13 cellular contexts compared by ENCODE assay signal in genomic region chr22:50210378-50211139, GRCh38. TPM values are rescaled to one million over a fixed set of nuclear protein-coding genes. Genes with fewer than 3 reads are reported as not detected.
DNase-seq lines count a peak whose midpoint lies in the region; ATAC-seq, FAIRE-seq and TF ChIP-seq lines count a peak whose summit lies in the region.
"Had no signal": no experiment of that assay in that cellular context is flagged by ENCODE, and none has a peak within 500 bp of the region (broad histone marks: within the 10 kb centered on the region; RNA-seq: fewer than 3 reads in every experiment).

No MANE protein-coding gene starts in this region.

- H2BK5ac ChIP-seq in neuronal stem cell (ENCODE audit: low read length), result peak overlapping the region; percentile 63

- in situ Hi-C loops in GM12878 (cut with MboI), result loop anchor here (5.0 kb wide), 1 partner anchor 63 kb away; no protein-coding TSS in a partner anchor

- H3K27me3 ChIP-seq in GM12878 (replicated peaks in 1 of 2; ENCODE audit: control insufficient read depth in 2 of 2, insufficient read depth in 2 of 2, low read length in 1 of 2) (no peaks in the 10 kb centered on the region), neuronal stem cell (ENCODE audit: control insufficient read depth in 3 of 3, insufficient read depth in 3 of 3, low read depth in 1 of 3, low read length in 3 of 3) (no peaks in the 10 kb centered on the region)

- intact Hi-C loops in Right ventricle myocardium inferior (cut with DNase I) (loop anchor here (2.0 kb wide), 1 partner anchor 62 kb away; no protein-coding TSS in a partner anchor), left cardiac atrium (cut with DNase I) (loop anchor here (2.0 to 5.0 kb wide), 2 partner anchors 62 to 63 kb away; no protein-coding TSS in a partner anchor), GM12878 (cut with micrococcal nuclease; ENCODE audit: unreplicated experiment) (no loop called here)

- TF ChIP-seq EP300 in GM12878 (IDR thresholded peaks at IDR 0.05; ENCODE audit: borderline replicate concordance in 1 of 2, control insufficient read depth in 1 of 2, low read depth in 2 of 2, low read length in 2 of 2), result no peak

- TF ChIP-seq CTCF in GM12878 (IDR thresholded peaks at IDR 0.05 in 2 of 3, conservative IDR thresholded peaks at IDR 0.05 in 1 of 3; ENCODE audit: control insufficient read depth in 2 of 3, extremely low read depth in 1 of 3, insufficient read depth in 1 of 3, low read depth in 3 of 3, low read length in 3 of 3), result no peak

- H3K9ac ChIP-seq in GM12878 (ENCODE audit: control insufficient read depth, insufficient read depth, low read length) (no peak overlapping the region), neuronal stem cell (ENCODE audit: low read depth, low read length, poor library complexity) (no peak overlapping the region)

- no peak overlapping the region for H2AK5ac ChIP-seq in neuronal stem cell (ENCODE audit: low read depth, low read length)

- SMC1A ChIA-PET in GM12878 (lab: Charles Lee; ENCODE audit: uncharacterized antibody, unreplicated experiment), result no interaction called here

- RAD21 ChIA-PET in GM12878 (lab: Charles Lee; ENCODE audit: unreplicated experiment), result no interaction called here

- H3K4me3 ChIP-seq in GM12878 (no peak overlapping the region), neuronal stem cell (ENCODE audit: low read length in 2 of 2) (no peak overlapping the region)
- H3K4me3 ChIP-seq: GM23338 had no signal

- no TSS peak for BruUV-seq in GM12878 (replicated peaks; lab: Mats Ljungman, UMichigan)

- no peaks in the 10 kb centered on the region for H3K4me1 ChIP-seq in GM12878 (ENCODE audit: control insufficient read depth, insufficient read depth, low read length)
- peaks cover 0 to 8% of the 10 kb centered on the region in 2 donors for H3K4me1 ChIP-seq in neuronal stem cell (ENCODE audit: control insufficient read depth in 2 of 2, insufficient read depth in 1 of 2, low read depth in 1 of 2, low read length in 2 of 2)

- DNase-seq in Right ventricle myocardium inferior (ENCODE audit: missing footprints) (peak; percentile 35), left cardiac atrium (no peak), GM12878 (ENCODE audit: low read depth, low spot score) (no peak), neuronal stem cell (ENCODE audit: low spot score) (no peak), LoVo (ENCODE audit: low spot score) (no peak), EL (no peak)
- DNase-seq: COR-L47, NCI-H187 treated with DMSO at 0.1 percent for 48 hours had no signal

- no peaks in the 10 kb centered on the region; the same call in 1 of the 2 replicates for H4K20me1 ChIP-seq in GM12878 (ENCODE audit: control insufficient read depth, insufficient read depth)

- no peak overlapping the region for H4K8ac ChIP-seq in neuronal stem cell (ENCODE audit: low read depth, low read length)

- 84% methylated on average over 32 of the region's 32 CpGs for WGBS in GM12878 (ENCODE audit: insufficient coverage, insufficient replicate concordance, low lambda C conversion rate, missing lambda C conversion rate)
- no CpG with 5 or more reads among the region's 32 CpGs for WGBS in neuronal stem cell (ENCODE audit: extremely low coverage in 2 of 2, insufficient read length in 2 of 2, insufficient replicate concordance in 1 of 2), 2 donors

- H2AFZ ChIP-seq in GM12878 (ENCODE audit: control insufficient read depth, low read depth, low read length), result no peak overlapping the region
- no peak overlapping the region for H2AFZ ChIP-seq in neuronal stem cell (ENCODE audit: low read length)
- H2AFZ ChIP-seq: GM23338 had no signal

- H3K18ac ChIP-seq in neuronal stem cell (ENCODE audit: low read length), result no peak overlapping the region

- H3K27ac ChIP-seq in GM12878 (ENCODE audit: control insufficient read depth, insufficient read depth), result no peak overlapping the region
- H3K27ac ChIP-seq in neuronal stem cell (replicated peaks; ENCODE audit: low read length), result no peak overlapping the region
- H3K27ac ChIP-seq: C4-2B had no signal

- H4K91ac ChIP-seq in neuronal stem cell (ENCODE audit: low read depth, low read length, poor library complexity), result no peak overlapping the region

- no peaks in the 10 kb centered on the region for H3K9me3 ChIP-seq in GM12878 (replicated peaks; ENCODE audit: control insufficient read depth, insufficient read depth, low read length)
- H3K9me3 ChIP-seq in neuronal stem cell (replicated peaks in 1 of 2; ENCODE audit: control insufficient read depth in 2 of 2, insufficient read depth in 1 of 2, low read depth in 1 of 2, low read length in 2 of 2), result peaks cover 0 to 2% of the 10 kb centered on the region in 2 donors

- ATAC-seq in Right ventricle myocardium inferior, result no peak
- ATAC-seq in left cardiac atrium, result no peak
- no peak for ATAC-seq in GM12878
- ATAC-seq in GM18907 (IDR thresholded peaks at IDR 0.05; ENCODE audit: unreplicated experiment), result no peak
- no peak for ATAC-seq in HG02759 (IDR thresholded peaks at IDR 0.05; ENCODE audit: unreplicated experiment)

- no peaks in the 10 kb centered on the region; the same call in 1 of the 2 replicates for H3K79me2 ChIP-seq in GM12878 (ENCODE audit: control insufficient read depth, insufficient read depth, low read length)

- no peak overlapping the region for H2BK120ac ChIP-seq in neuronal stem cell (ENCODE audit: low read depth, low read length)

- no peak for TF ChIP-seq RAD21 in GM12878 (IDR thresholded peaks at IDR 0.05; ENCODE audit: insufficient read depth, low read depth, low read length)

- CTCF ChIA-PET in GM12878 (lab: Yijun Ruan, JAX), result interaction anchor here (0.7 to 4.0 kb wide), 4 partner anchors 45 to 443 kb away, joined by 3 to 15 read pairs (median 4); no protein-coding TSS in a partner anchor

- no peak overlapping the region for H3K23ac ChIP-seq in neuronal stem cell (ENCODE audit: low read depth, low read length, poor library complexity)

- H3K4me2 ChIP-seq in GM12878 (ENCODE audit: control insufficient read depth, insufficient read depth) (no peak overlapping the region), neuronal stem cell (ENCODE audit: insufficient read depth, low read length, poor library complexity, severe bottlenecking) (no peak overlapping the region)
- H3K4me2 ChIP-seq: GM23338 had no signal

- H3K14ac ChIP-seq in neuronal stem cell (ENCODE audit: low read length), result no peak overlapping the region

- H3K79me1 ChIP-seq in neuronal stem cell (ENCODE audit: low read depth, low read length), result peaks cover 4% of the 10 kb centered on the region

- TF ChIP-seq POLR2A in GM12878 (IDR thresholded peaks at IDR 0.05; ENCODE audit: low read depth, low read length), result peak; percentile 43; the same call in 1 of the 2 replicates

- POLR2A ChIA-PET in GM12878 (lab: Charles Lee), result interaction anchor here (0.5 to 0.6 kb wide), 2 partner anchors 53 to 453 kb away, joined by 4 to 6 read pairs; no protein-coding TSS in a partner anchor

- H3K36me3 ChIP-seq in GM12878 (ENCODE audit: control insufficient read depth in 2 of 2, insufficient read depth in 2 of 2, low read length in 1 of 2) (peaks cover 7 to 22% of the 10 kb centered on the region in 2 experiments; a peak in 3 of 4 replicates), neuronal stem cell (replicated peaks in 1 of 2; ENCODE audit: control insufficient read depth in 2 of 2, insufficient read depth in 2 of 2, low read length in 2 of 2) (peaks cover 41 to 78% of the 10 kb centered on the region in 2 donors)

- no peak for FAIRE-seq in GM12878 (lab: Jason Lieb, UNC)

- no peak overlapping the region for H2BK15ac ChIP-seq in neuronal stem cell (ENCODE audit: low read length)

- H2BK12ac ChIP-seq in neuronal stem cell (ENCODE audit: low read length), result peak overlapping the region; percentile 59

- H3K4ac ChIP-seq in neuronal stem cell (ENCODE audit: low read length), result no peak overlapping the region

RNA-seq across cellular contexts. Expression of gene SELENOO, which starts 9.7 kb away (rescaled TPM):
- total RNA-seq in Right ventricle myocardium inferior (15.5 TPM), left cardiac atrium (10 to 100 TPM; 11.7 to 15.0 TPM), GM12878 (2014; rRNA removed) (19.8 and 23.3 TPM in 2 replicates), GM12878 (2014; rRNA removed; fragmentation: Illumina TruSeq; extraction: Trizol) (4.1 and 4.3 TPM in 2 replicates), GM12878 (2021) (18.1 and 21.7 TPM in 2 replicates)
- 8.6 and 12.9 TPM in 2 replicates for total RNA-seq in GM12878 (2013; cell fraction: nucleolus; rRNA removed)
- 4.5 TPM for polyA plus RNA-seq in GM12878 (2011; ENCODE audit: low read depth)
- polyA plus RNA-seq in GM12878 (2011; rRNA removed) (3.2 and 7.6 TPM in 2 replicates), GM12878 (2014; fragmentation: Illumina TruSeq; extraction: Trizol) (0.16 and 2.4 TPM in 2 replicates), GM12878 (2014; fragmentation: Nextera tagmentation; extraction: Ambion mirVana) (1 to 10 TPM in 1 of 2 experiments, under 1 TPM in 1; 0.42 to 1.4 TPM), GM12878 (2014; rRNA removed) (20.3 and 28.2 TPM in 2 replicates), GM12878 (2016; fragmentation: Nextera tagmentation; extraction: Ambion mirVana) (1 to 10 TPM; 2.1 to 2.3 TPM)
- polyA plus RNA-seq in GM12878 (2011; cell fraction: cytosol; rRNA removed), result 13.6 and 22.1 TPM in 2 replicates
- polyA plus RNA-seq in GM12878 (2011; cell fraction: nucleus; rRNA removed), result 54.5 and 73.7 TPM in 2 replicates
- polyA plus RNA-seq in GM12878 (2012), result 15.2 and 16.0 TPM in 2 replicates
- 5.2 and 11.2 TPM in 2 replicates for polyA minus RNA-seq in GM12878 (2011; rRNA and poly(A)+ RNA removed)
- 3.5 and 3.7 TPM in 2 replicates for polyA minus RNA-seq in GM12878 (2011; cell fraction: cytosol; rRNA and poly(A)+ RNA removed)
- 5.3 and 7.7 TPM in 2 replicates for polyA minus RNA-seq in GM12878 (2011; cell fraction: nucleus; rRNA and poly(A)+ RNA removed)
- polyA plus RNA-seq in neuronal stem cell (2013, experiment 1 of 2), result 11.5 TPM
- 11.4 TPM for polyA plus RNA-seq in neuronal stem cell (2013, experiment 2 of 2)

RNA-seq across cellular contexts. Expression of gene TRABD, which starts 24.8 kb away (rescaled TPM):
- total RNA-seq in Right ventricle myocardium inferior, result 22.3 TPM
- total RNA-seq in left cardiac atrium, result 10 to 100 TPM; 19.6 to 26.1 TPM
- 46.9 and 56.0 TPM in 2 replicates for total RNA-seq in GM12878 (2013; cell fraction: nucleolus; rRNA removed)
- 60.8 and 83.1 TPM in 2 replicates for total RNA-seq in GM12878 (2014; rRNA removed)
- total RNA-seq in GM12878 (2014; rRNA removed; fragmentation: Illumina TruSeq; extraction: Trizol), result 15.6 and 18.4 TPM in 2 replicates
- 111 and 116 TPM in 2 replicates for total RNA-seq in GM12878 (2021)
- 24.6 TPM for polyA plus RNA-seq in GM12878 (2011; ENCODE audit: low read depth)
- polyA plus RNA-seq in GM12878 (2011; rRNA removed), result 15.5 and 33.0 TPM in 2 replicates
- polyA plus RNA-seq in GM12878 (2011; cell fraction: cytosol; rRNA removed), result 51.3 and 72.8 TPM in 2 replicates
- polyA plus RNA-seq in GM12878 (2011; cell fraction: nucleus; rRNA removed), result 268 and 321 TPM in 2 replicates
- 77.8 and 82.8 TPM in 2 replicates for polyA plus RNA-seq in GM12878 (2012)
- 0.93 and 9.0 TPM in 2 replicates for polyA plus RNA-seq in GM12878 (2014; fragmentation: Illumina TruSeq; extraction: Trizol)
- 1 to 10 TPM in 1 of 2 experiments, under 1 TPM in 1; 0.43 to 2.2 TPM for polyA plus RNA-seq in GM12878 (2014; fragmentation: Nextera tagmentation; extraction: Ambion mirVana)
- 106 and 125 TPM in 2 replicates for polyA plus RNA-seq in GM12878 (2014; rRNA removed)
- polyA plus RNA-seq in GM12878 (2016; fragmentation: Nextera tagmentation; extraction: Ambion mirVana), result 100 to 1,000 TPM in 1 of 2 experiments, 10 to 100 TPM in 1; 93.4 to 109 TPM
- polyA minus RNA-seq in GM12878 (2011; rRNA and poly(A)+ RNA removed), result 19.8 and 41.7 TPM in 2 replicates
- polyA minus RNA-seq in GM12878 (2011; cell fraction: cytosol; rRNA and poly(A)+ RNA removed), result 20.7 and 20.9 TPM in 2 replicates
- polyA minus RNA-seq in GM12878 (2011; cell fraction: nucleus; rRNA and poly(A)+ RNA removed), result 23.6 and 31.1 TPM in 2 replicates
- 34.5 TPM for polyA plus RNA-seq in neuronal stem cell (2013, experiment 1 of 2)
- polyA plus RNA-seq in neuronal stem cell (2013, experiment 2 of 2), result 33.8 TPM

RNA-seq across cellular contexts. Expression of gene TUBGCP6, which starts 34.3 kb away (rescaled TPM):
- 17.5 TPM for total RNA-seq in Right ventricle myocardium inferior
- total RNA-seq in left cardiac atrium, result 10 to 100 TPM; 20.4 to 22.0 TPM
- total RNA-seq in GM12878 (2013; cell fraction: nucleolus; rRNA removed), result 117 and 138 TPM in 2 replicates
- total RNA-seq in GM12878 (2014; rRNA removed), result 29.8 and 31.1 TPM in 2 replicates
- 9.7 and 10.4 TPM in 2 replicates for total RNA-seq in GM12878 (2014; rRNA removed; fragmentation: Illumina TruSeq; extraction: Trizol)
- total RNA-seq in GM12878 (2021), result 33.3 and 41.4 TPM in 2 replicates
- 14.9 TPM for polyA plus RNA-seq in GM12878 (2011; ENCODE audit: low read depth)
- polyA plus RNA-seq in GM12878 (2011; rRNA removed), result 7.7 and 16.1 TPM in 2 replicates
- polyA plus RNA-seq in GM12878 (2011; cell fraction: cytosol; rRNA removed), result 16.2 and 26.4 TPM in 2 replicates
- polyA plus RNA-seq in GM12878 (2011; cell fraction: nucleus; rRNA removed), result 370 and 394 TPM in 2 replicates
- polyA plus RNA-seq in GM12878 (2012), result 31.4 and 32.3 TPM in 2 replicates
- polyA plus RNA-seq in GM12878 (2014; fragmentation: Illumina TruSeq; extraction: Trizol), result 5.7 and 9.6 TPM in 2 replicates
- polyA plus RNA-seq in GM12878 (2014; fragmentation: Nextera tagmentation; extraction: Ambion mirVana), result 1 to 10 TPM in 1 of 2 experiments, under 1 TPM in 1; 0.74 to 2.0 TPM
- polyA plus RNA-seq in GM12878 (2014; rRNA removed), result 35.5 and 42.2 TPM in 2 replicates
- 10 to 100 TPM; 22.8 to 23.0 TPM for polyA plus RNA-seq in GM12878 (2016; fragmentation: Nextera tagmentation; extraction: Ambion mirVana)
- 13.4 and 15.0 TPM in 2 replicates for polyA minus RNA-seq in GM12878 (2011; rRNA and poly(A)+ RNA removed)
- 10.2 and 10.4 TPM in 2 replicates for polyA minus RNA-seq in GM12878 (2011; cell fraction: cytosol; rRNA and poly(A)+ RNA removed)
- 32.4 and 44.1 TPM in 2 replicates for polyA minus RNA-seq in GM12878 (2011; cell fraction: nucleus; rRNA and poly(A)+ RNA removed)
- polyA plus RNA-seq in neuronal stem cell (2013, experiment 1 of 2), result 12.1 TPM
- polyA plus RNA-seq in neuronal stem cell (2013, experiment 2 of 2), result 12.1 TPM

RNA-seq across cellular contexts. Expression of gene PANX2, which starts 40.0 kb away (rescaled TPM):
- 0.43 TPM for total RNA-seq in Right ventricle myocardium inferior
- total RNA-seq in left cardiac atrium, result 1 to 10 TPM in 1 of 2 donors, under 1 TPM in 1; 0.89 to 1.1 TPM
- total RNA-seq in GM12878 (2013; cell fraction: nucleolus; rRNA removed), result 0.35 and 0.44 TPM in 2 replicates
- 0.17 TPM in 1 of 2 replicates, not detected in the other for total RNA-seq in GM12878 (2014; rRNA removed)
- total RNA-seq in GM12878 (2014; rRNA removed; fragmentation: Illumina TruSeq; extraction: Trizol), result 0.04 TPM in 1 of 2 replicates, not detected in the other
- 0.32 and 0.44 TPM in 2 replicates for total RNA-seq in GM12878 (2021)
- polyA plus RNA-seq in GM12878 (2011; ENCODE audit: low read depth), result 0.18 TPM
- 0.04 TPM in 1 of 2 replicates, not detected in the other for polyA plus RNA-seq in GM12878 (2011; rRNA removed)
- polyA plus RNA-seq in GM12878 (2011; cell fraction: cytosol; rRNA removed), result 0.07 and 0.08 TPM in 2 replicates
- polyA plus RNA-seq in GM12878 (2011; cell fraction: nucleus; rRNA removed), result 0.63 and 0.73 TPM in 2 replicates
- polyA plus RNA-seq in GM12878 (2012), result 0.80 TPM in 2 replicates
- not detected in 2 replicates for polyA plus RNA-seq in GM12878 (2014; fragmentation: Illumina TruSeq; extraction: Trizol)
- not detected for polyA plus RNA-seq in GM12878 (2014; fragmentation: Nextera tagmentation; extraction: Ambion mirVana)
- 0.19 and 0.37 TPM in 2 replicates for polyA plus RNA-seq in GM12878 (2014; rRNA removed)
- not detected for polyA plus RNA-seq in GM12878 (2016; fragmentation: Nextera tagmentation; extraction: Ambion mirVana)
- polyA minus RNA-seq in GM12878 (2011; rRNA and poly(A)+ RNA removed), result 0.15 TPM in 1 of 2 replicates, not detected in the other
- polyA minus RNA-seq in GM12878 (2011; cell fraction: cytosol; rRNA and poly(A)+ RNA removed), result 0.31 TPM in 1 of 2 replicates, not detected in the other
- not detected in 2 replicates for polyA minus RNA-seq in GM12878 (2011; cell fraction: nucleus; rRNA and poly(A)+ RNA removed)
- 3.0 TPM for polyA plus RNA-seq in neuronal stem cell (2013, experiment 1 of 2)
- 3.1 TPM for polyA plus RNA-seq in neuronal stem cell (2013, experiment 2 of 2)
- total RNA-seq: RPMI7951 had no signal

RNA-seq across cellular contexts. Expression of gene HDAC10, which starts 40.5 kb away (rescaled TPM):
- total RNA-seq in Right ventricle myocardium inferior (14.5 TPM), left cardiac atrium (10 to 100 TPM; 11.2 to 14.2 TPM), GM12878 (2014; rRNA removed) (13.8 and 20.5 TPM in 2 replicates), GM12878 (2014; rRNA removed; fragmentation: Illumina TruSeq; extraction: Trizol) (3.9 and 5.1 TPM in 2 replicates), GM12878 (2021) (42.4 and 48.6 TPM in 2 replicates)
- total RNA-seq in GM12878 (2013; cell fraction: nucleolus; rRNA removed), result 111 and 138 TPM in 2 replicates
- 19.5 TPM for polyA plus RNA-seq in GM12878 (2011; ENCODE audit: low read depth)
- polyA plus RNA-seq in GM12878 (2011; rRNA removed) (4.4 and 7.9 TPM in 2 replicates), GM12878 (2014; fragmentation: Illumina TruSeq; extraction: Trizol) (1.2 and 4.3 TPM in 2 replicates), GM12878 (2014; fragmentation: Nextera tagmentation; extraction: Ambion mirVana) (under 1 TPM; 0.26 to 0.51 TPM), GM12878 (2014; rRNA removed) (42.3 and 51.7 TPM in 2 replicates), GM12878 (2016; fragmentation: Nextera tagmentation; extraction: Ambion mirVana) (1 to 10 TPM; 4.5 to 5.0 TPM)
- 6.1 and 11.1 TPM in 2 replicates for polyA plus RNA-seq in GM12878 (2011; cell fraction: cytosol; rRNA removed)
- 298 and 323 TPM in 2 replicates for polyA plus RNA-seq in GM12878 (2011; cell fraction: nucleus; rRNA removed)
- 62.3 and 69.8 TPM in 2 replicates for polyA plus RNA-seq in GM12878 (2012)
- 9.3 and 15.4 TPM in 2 replicates for polyA minus RNA-seq in GM12878 (2011; rRNA and poly(A)+ RNA removed)
- polyA minus RNA-seq in GM12878 (2011; cell fraction: cytosol; rRNA and poly(A)+ RNA removed), result 11.4 and 11.5 TPM in 2 replicates
- polyA minus RNA-seq in GM12878 (2011; cell fraction: nucleus; rRNA and poly(A)+ RNA removed), result 51.5 and 73.5 TPM in 2 replicates
- polyA plus RNA-seq in neuronal stem cell (2013, experiment 1 of 2), result 20.1 TPM
- polyA plus RNA-seq in neuronal stem cell (2013, experiment 2 of 2), result 18.8 TPM
